11 cellular contexts compared by ENCODE assay signal in genomic region chr5:10702911-10703491, GRCh38. TPM values are rescaled to one million over a fixed set of nuclear protein-coding genes. Genes with fewer than 3 reads are reported as not detected.
DNase-seq lines count a peak whose midpoint lies in the region; ATAC-seq and TF ChIP-seq lines count a peak whose summit lies in the region.
"Had no signal": no experiment of that assay in that cellular context is flagged by ENCODE, and none has a peak within 500 bp of the region (broad histone marks: within the 10 kb centered on the region; RNA-seq: fewer than 3 reads in every experiment).

No MANE protein-coding gene starts in this region.

- no peak for TF ChIP-seq CTCF in heart right ventricle (IDR thresholded peaks at IDR 0.05)

- no peaks in the 10 kb centered on the region for H3K27me3 ChIP-seq in heart right ventricle
- H3K27me3 ChIP-seq: gastrocnemius medialis had no signal

- no peaks in the 10 kb centered on the region for H3K9me3 ChIP-seq in heart right ventricle
- H3K9me3 ChIP-seq: gastrocnemius medialis had no signal

- peaks cover 9 to 48% (median 39%) of the 10 kb centered on the region in 9 donors for H3K4me1 ChIP-seq in heart right ventricle

- H3K36me3 Mint-ChIP-seq in stimulated activated effector memory CD8-positive, alpha-beta T cell treated with anti-CD3 and anti-CD28 coated beads, Interleukin-12 subunit alpha, Interleukin-12 subunit beta, amount 100 ng/mL, for 72 hours: no peaks in the 10 kb centered on the region

- H3K4me3 Mint-ChIP-seq in stimulated activated effector memory CD8-positive, alpha-beta T cell treated with anti-CD3 and anti-CD28 coated beads, Interleukin-12 subunit alpha, Interleukin-12 subunit beta, amount 100 ng/mL, for 72 hours: no peak overlapping the region

- peaks cover 0 to 9% (median 0%) of the 10 kb centered on the region in 9 donors for H3K36me3 ChIP-seq in heart right ventricle
- H3K36me3 ChIP-seq: gastrocnemius medialis had no signal

- H3K27ac ChIP-seq in heart right ventricle: peak overlapping the region in 7 of 10 donors; percentile 21 to 57 (median 43)
- H3K27ac ChIP-seq: gastrocnemius medialis had no signal

- peaks cover 60% of the 10 kb centered on the region for H3K4me1 Mint-ChIP-seq in stimulated activated effector memory CD8-positive, alpha-beta T cell treated with anti-CD3 and anti-CD28 coated beads, Interleukin-12 subunit alpha, Interleukin-12 subunit beta, amount 100 ng/mL, for 72 hours

- WGBS in heart right ventricle, 2 donors: 57 to 73% methylated on average over 7 of the region's 7 CpGs

- H3K4me3 ChIP-seq in heart right ventricle: no peak overlapping the region
- H3K4me3 ChIP-seq: gastrocnemius medialis had no signal

- in situ Hi-C loops in KBM-7 (cut with MboI; ENCODE audit: low pct_unique_long_range_greater_than_20kb, low sequenced_read_pairs): no loop called here

- intact Hi-C loops in heart right ventricle (cut with DNase I): loop anchor here in 6 of 10 donors (5.0 to 10.0 kb wide), 6 partner anchors 52 to 1322 kb away; partner anchors contain the start of gene DAP (in 3 of the 6)

- peak in 7 of 8 donors; percentile 27 to 76 (median 62) for ATAC-seq in heart right ventricle
- ATAC-seq in stimulated activated effector memory CD8-positive, alpha-beta T cell treated with anti-CD3 and anti-CD28 coated beads, Interleukin-12 subunit alpha, Interleukin-12 subunit beta, amount 100 ng/mL, for 72 hours: no peak
- ATAC-seq in HG03342 (IDR thresholded peaks at IDR 0.05; ENCODE audit: unreplicated experiment): no peak
- ATAC-seq: gastrocnemius medialis had no signal

- peak; percentile 44 for DNase-seq in HT1080 (ENCODE audit: low read depth)
- peak; percentile 92 for DNase-seq in amniotic epithelial cell (ENCODE audit: low read depth)
- DNase-seq in heart right ventricle: no peak
- no peak for DNase-seq in stimulated activated effector memory CD8-positive, alpha-beta T cell treated with anti-CD3 and anti-CD28 coated beads, Interleukin-12 subunit alpha, Interleukin-12 subunit beta, amount 100 ng/mL, for 72 hours (ENCODE audit: low spot score in 2 of 2)
- no peak for DNase-seq in Ammon's horn (ENCODE audit: low spot score)
- DNase-seq in NCI-H526 (lab: John Stamatoyannopoulos, UW): no peak
- DNase-seq in KBM-7: no peak
- DNase-seq: DMS153; gastrocnemius medialis; stimulated activated naive CD4-positive, alpha-beta T cell had no signal

- H3K27ac Mint-ChIP-seq in stimulated activated effector memory CD8-positive, alpha-beta T cell treated with anti-CD3 and anti-CD28 coated beads, Interleukin-12 subunit alpha, Interleukin-12 subunit beta, amount 100 ng/mL, for 72 hours: peak overlapping the region; percentile 34

- H3K9me3 Mint-ChIP-seq in stimulated activated effector memory CD8-positive, alpha-beta T cell treated with anti-CD3 and anti-CD28 coated beads, Interleukin-12 subunit alpha, Interleukin-12 subunit beta, amount 100 ng/mL, for 72 hours: no peaks in the 10 kb centered on the region

RNA-seq across cellular contexts. Expression of gene DAP, which starts 58.0 kb away (rescaled TPM):
- total RNA-seq in HT1080 (2014; rRNA removed; shearing (Covaris generic)): 37.0 and 68.4 TPM in 2 replicates
- 237 and 246 TPM in 2 replicates for polyA plus RNA-seq in HT1080 (2015; cell fraction: cytosol; rRNA removed)
- 62.7 and 65.3 TPM in 2 replicates for polyA plus RNA-seq in HT1080 (2015; cell fraction: nucleus; rRNA removed)
- 10 to 100 TPM; 20.6 to 52.5 (median 28.0) TPM for total RNA-seq in heart right ventricle
- 10 to 100 TPM; 14.2 to 47.8 TPM for polyA plus RNA-seq in heart right ventricle

Comparison
In these comparisons a context has a peak if more than half of its experiments do, and no peak if none do; other contexts are left out.
1. DNase-seq: peak in HT1080 (single experiment) and amniotic epithelial cell (single experiment); none in heart right ventricle (0 of 2), stimulated activated effector memory CD8-positive, alpha-beta T cell treated with anti-CD3 and anti-CD28 coated beads, Interleukin-12 subunit alpha, Interleukin-12 subunit beta, amount 100 ng/mL, for 72 hours (0 of 2), Ammon's horn (single experiment), NCI-H526 (0 of 2) and KBM-7 (single experiment).
2. ATAC-seq: peak in heart right ventricle (7 of 8); none in stimulated activated effector memory CD8-positive, alpha-beta T cell treated with anti-CD3 and anti-CD28 coated beads, Interleukin-12 subunit alpha, Interleukin-12 subunit beta, amount 100 ng/mL, for 72 hours (single experiment) and HG03342 (single experiment).